ENCODE assay signal across 25 cellular contexts in the genomic region with DNA sequence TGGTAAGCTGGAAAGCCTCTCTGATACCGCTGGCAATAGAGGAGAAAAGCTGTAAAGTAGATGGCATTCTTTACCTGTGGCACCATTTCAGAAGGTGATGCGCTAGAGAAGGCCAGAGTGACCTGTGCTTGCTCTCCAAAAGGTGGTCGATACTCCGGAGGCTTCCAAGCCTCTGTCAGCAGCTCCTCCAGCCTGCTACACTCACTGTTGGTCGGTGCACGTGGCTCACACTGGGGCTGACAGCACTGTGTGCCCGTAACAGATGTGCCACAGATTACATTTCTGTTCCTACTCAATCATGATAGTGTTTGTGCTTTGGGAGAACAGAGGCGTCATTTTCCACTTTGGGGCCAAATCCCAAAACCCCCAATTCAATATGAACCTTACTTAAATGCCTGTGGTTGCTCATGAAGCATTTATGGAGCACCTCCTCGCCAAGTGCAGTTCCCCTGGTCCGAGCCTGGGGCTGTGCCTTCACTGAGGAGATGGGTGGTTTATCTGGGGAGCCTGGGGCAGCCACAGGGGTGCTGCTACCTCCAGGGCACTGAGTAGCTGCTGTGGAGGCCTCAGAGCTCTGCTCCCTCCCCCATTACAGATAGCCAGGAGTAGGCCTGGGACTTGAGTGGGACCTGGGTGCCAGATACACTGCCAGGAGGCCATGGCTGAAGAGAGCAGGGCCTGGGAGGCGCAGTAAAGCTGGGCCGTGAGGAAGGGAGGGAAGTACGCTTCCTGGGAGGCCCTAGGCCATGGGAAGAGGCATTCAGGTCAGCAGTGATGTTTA. TPM values are rescaled to one million over a fixed set of nuclear protein-coding genes. Genes with fewer than 3 reads are reported as not detected.
DNase-seq lines count a peak whose midpoint lies in the region; ATAC-seq and TF ChIP-seq lines count a peak whose summit lies in the region.
"Had no signal": no experiment of that assay in that cellular context is flagged by ENCODE, and none has a peak within 500 bp of the region (broad histone marks: within the 10 kb centered on the region; RNA-seq: fewer than 3 reads in every experiment).

No MANE protein-coding gene starts in this region.

- no peak overlapping the region for H3K9ac ChIP-seq in liver (ENCODE audit: low read depth in 1 of 2, low read length in 2 of 2)
- H3K9ac ChIP-seq: SK-N-SH had no signal

- peaks cover 6 to 75% (median 36%) of the 10 kb centered on the region in 4 donors for H3K36me3 ChIP-seq in liver (ENCODE audit: control insufficient read depth in 4 of 4, insufficient read depth in 3 of 4, low read depth in 1 of 4, low read length in 3 of 4)
- H3K36me3 ChIP-seq in stomach, result peaks cover 64 to 100% (median 99%) of the 10 kb centered on the region in 4 donors

- TF ChIP-seq RAD21 in liver (IDR thresholded peaks at IDR 0.05), result no peak

- intact Hi-C loops in stomach (cut with DNase I; ENCODE audit: low total_unique reads), result no loop called here

- no peak for ATAC-seq in activated naive CD4-positive, alpha-beta T cell treated with anti-CD3 and anti-CD28 coated beads, Interleukin-2, amount 50 U/mL, for 72 hours
- no peak for ATAC-seq in T-helper 17 cell
- ATAC-seq: activated CD4-positive, CD25-positive, alpha-beta regulatory T cell treated with anti-CD3 and anti-CD28 coated beads, Interleukin-2, amount 50 U/mL, for 24 hours; activated CD8-positive, alpha-beta memory T cell treated with anti-CD3 and anti-CD28 coated beads, Interleukin-2, amount 10 ng/mL, durations not matched to agents 7 days and 5 days had no signal

- TF ChIP-seq POLR2A in stomach (IDR thresholded peaks at IDR 0.05), result no peak

- no peaks in the 10 kb centered on the region for H3K27me3 Mint-ChIP-seq in T-helper 17 cell
- H3K27me3 Mint-ChIP-seq in activated CD4-positive, alpha-beta T cell treated with anti-CD3 and anti-CD28 coated beads, Interleukin-2, amount 10 ng/mL, durations not matched to agents 7 days and 5 days, result no peaks in the 10 kb centered on the region
- H3K27me3 Mint-ChIP-seq: activated CD8-positive, alpha-beta memory T cell treated with anti-CD3 and anti-CD28 coated beads, Interleukin-2, amount 10 ng/mL, durations not matched to agents 7 days and 5 days; CD4-positive, CD25-positive, alpha-beta regulatory T cell; memory B cell; progenitor cell of endocrine pancreas had no signal

- H3K4me3 ChIP-seq in liver (ENCODE audit: low read depth in 1 of 3, low read length in 3 of 3) (no peak overlapping the region), stomach (no peak overlapping the region)
- H3K4me3 ChIP-seq: heart left ventricle had no signal

- TF ChIP-seq CTCF in liver (IDR thresholded peaks at IDR 0.05; ENCODE audit: low read depth, low read length, missing input control) (no peak), stomach (IDR thresholded peaks at IDR 0.05) (no peak)

- no peak for TF ChIP-seq EP300 in stomach (IDR thresholded peaks at IDR 0.05)

- POLR2A ChIA-PET in activated CD4-positive, alpha-beta T cell treated with anti-CD3 and anti-CD28 coated beads, Interleukin-2, amount 10 ng/mL, durations not matched to agents 7 days and 5 days (lab: Charles Lee), result no interaction called here

- H3K4me1 Mint-ChIP-seq in T-helper 17 cell, result peaks cover 7% of the 10 kb centered on the region
- H3K4me1 Mint-ChIP-seq in activated CD4-positive, alpha-beta T cell treated with anti-CD3 and anti-CD28 coated beads, Interleukin-2, amount 10 ng/mL, durations not matched to agents 7 days and 5 days, result peaks cover 2% of the 10 kb centered on the region
- H3K4me1 Mint-ChIP-seq: memory B cell, natural killer cell had no signal

- H3K4me1 ChIP-seq in liver (ENCODE audit: control insufficient read depth in 4 of 4, insufficient read depth in 4 of 4, low read length in 3 of 4) (peaks cover 0 to 19% (median 10%) of the 10 kb centered on the region in 4 donors), stomach (peaks cover 5 to 35% (median 17%) of the 10 kb centered on the region in 4 donors)

- CTCF ChIA-PET in activated CD4-positive, alpha-beta T cell treated with anti-CD3 and anti-CD28 coated beads, Interleukin-2, amount 10 ng/mL, durations not matched to agents 7 days and 5 days (lab: Charles Lee), result no interaction called here

- no peaks in the 10 kb centered on the region for H3K9me3 Mint-ChIP-seq in activated naive CD4-positive, alpha-beta T cell treated with anti-CD3 and anti-CD28 coated beads, Interleukin-2, amount 50 U/mL, for 72 hours
- no peaks in the 10 kb centered on the region for H3K9me3 Mint-ChIP-seq in activated CD4-positive, alpha-beta T cell treated with anti-CD3 and anti-CD28 coated beads, Interleukin-2, amount 10 ng/mL, durations not matched to agents 7 days and 5 days
- H3K9me3 Mint-ChIP-seq: CD4-positive, CD25-positive, alpha-beta regulatory T cell; memory B cell; natural killer cell had no signal

- no peaks in the 10 kb centered on the region for H3K27me3 ChIP-seq in liver (ENCODE audit: control insufficient read depth in 4 of 4, insufficient read depth in 4 of 4, low read length in 3 of 4)
- H3K27me3 ChIP-seq in stomach, result no peaks in the 10 kb centered on the region
- H3K27me3 ChIP-seq: heart left ventricle had no signal

- peak overlapping the region; percentile 9 for H3K4me3 Mint-ChIP-seq in T-helper 17 cell
- no peak overlapping the region for H3K4me3 Mint-ChIP-seq in activated CD4-positive, alpha-beta T cell treated with anti-CD3 and anti-CD28 coated beads, Interleukin-2, amount 10 ng/mL, durations not matched to agents 7 days and 5 days
- H3K4me3 Mint-ChIP-seq: activated CD8-positive, alpha-beta memory T cell treated with anti-CD3 and anti-CD28 coated beads, Interleukin-2, amount 10 ng/mL, durations not matched to agents 7 days and 5 days; CD4-positive, CD25-positive, alpha-beta regulatory T cell; memory B cell; natural killer cell had no signal

- no peak for DNase-seq in activated naive CD4-positive, alpha-beta T cell treated with anti-CD3 and anti-CD28 coated beads, Interleukin-2, amount 50 U/mL, for 72 hours (ENCODE audit: low spot score in 2 of 2)
- DNase-seq in activated naive CD4-positive, alpha-beta T cell (lab: John Stamatoyannopoulos, UW), result no peak
- DNase-seq in T-helper 17 cell, result no peak
- DNase-seq in stomach, result no peak
- no peak for DNase-seq in activated CD4-positive, alpha-beta T cell treated with anti-CD3 and anti-CD28 coated beads, Interleukin-2, amount 10 ng/mL, durations not matched to agents 7 days and 5 days
- no peak for DNase-seq in stimulated activated CD4-positive, alpha-beta T cell treated with anti-CD3 and anti-CD28 coated beads, Interleukin-12 subunit alpha, Interleukin-12 subunit beta, amount 100 ng/mL, for 4 hours
- DNase-seq in AG08395 (ENCODE audit: low spot score), result no peak
- DNase-seq: ACHN; activated CD8-positive, alpha-beta memory T cell treated with anti-CD3 and anti-CD28 coated beads, Interleukin-2, amount 10 ng/mL, durations not matched to agents 7 days and 5 days; activated gamma-delta T cell; CD4-positive, CD25-positive, alpha-beta regulatory T cell; DMS53; natural killer cell; NCI-H2029 treated with DMSO at 0.1 percent for 48 hours; NCI-H446 treated with DMSO at 0.1 percent for 48 hours; NK-92 treated with Interleukin-12 subunit alpha and Interleukin-12 subunit beta, amount 100 ng/mL, for 24 hours; SK-N-SH; small intestine; stimulated activated CD4-positive, alpha-beta T cell treated with anti-CD3 and anti-CD28 coated beads, Interleukin-4, amount 100 ng/mL, for 24 hours; T1000 had no signal

- H3K27ac ChIP-seq in liver (ENCODE audit: low read depth in 1 of 2, low read length in 2 of 2) (peak overlapping the region; percentile 64 to 78), stomach (peak overlapping the region in 3 of 5 donors; percentile 7 to 14 (median 8))
- H3K27ac ChIP-seq: heart left ventricle had no signal

- H3K9me3 ChIP-seq in T-helper 17 cell (ENCODE audit: control insufficient read depth, low read length, poor library complexity, severe bottlenecking) (no peaks in the 10 kb centered on the region), liver (ENCODE audit: control insufficient read depth in 4 of 4, low read length in 3 of 4) (no peaks in the 10 kb centered on the region), stomach (no peaks in the 10 kb centered on the region)
- H3K9me3 ChIP-seq: heart left ventricle, SK-N-SH had no signal

- 92% methylated on average over 13 of the region's 13 CpGs for WGBS in liver
- WGBS in stomach, 5 donors, result 75 to 88% (median 79%) methylated on average over 11 to 13 of the region's 13 CpGs

- peaks cover 10 to 24% of the 10 kb centered on the region in 2 donors for H3K36me3 Mint-ChIP-seq in activated naive CD4-positive, alpha-beta T cell treated with anti-CD3 and anti-CD28 coated beads, Interleukin-2, amount 50 U/mL, for 72 hours
- peaks cover 10% of the 10 kb centered on the region for H3K36me3 Mint-ChIP-seq in T-helper 17 cell (ENCODE audit: low read depth)
- peaks cover 50% of the 10 kb centered on the region for H3K36me3 Mint-ChIP-seq in activated CD4-positive, alpha-beta T cell treated with anti-CD3 and anti-CD28 coated beads, Interleukin-2, amount 10 ng/mL, durations not matched to agents 7 days and 5 days (ENCODE audit: low read depth)

- peak overlapping the region; percentile 75 to 79 for H3K27ac Mint-ChIP-seq in activated naive CD4-positive, alpha-beta T cell treated with anti-CD3 and anti-CD28 coated beads, Interleukin-2, amount 50 U/mL, for 72 hours
- H3K27ac Mint-ChIP-seq in T-helper 17 cell, result peak overlapping the region; percentile 49
- H3K27ac Mint-ChIP-seq in activated CD4-positive, alpha-beta T cell treated with anti-CD3 and anti-CD28 coated beads, Interleukin-2, amount 10 ng/mL, durations not matched to agents 7 days and 5 days, result no peak overlapping the region
- H3K27ac Mint-ChIP-seq: activated CD8-positive, alpha-beta memory T cell treated with anti-CD3 and anti-CD28 coated beads, Interleukin-2, amount 10 ng/mL, durations not matched to agents 7 days and 5 days; memory B cell; progenitor cell of endocrine pancreas had no signal

RNA-seq across cellular contexts. Expression of a gene that starts 26.8 kb away (rescaled TPM):
- 10 to 100 TPM; 86.8 to 90.8 TPM for total RNA-seq in activated naive CD4-positive, alpha-beta T cell treated with anti-CD3 and anti-CD28 coated beads, Interleukin-2, amount 50 U/mL, for 72 hours
- total RNA-seq in T-helper 17 cell (100 to 1,000 TPM; 138 to 141 TPM), liver (10 to 100 TPM; 17.7 to 33.4 TPM), stomach (10 to 100 TPM in 3 of 5 donors, 1 to 10 TPM in 2; 2.3 to 48.3 (median 11.7) TPM)
- polyA plus RNA-seq in liver (1 to 10 TPM; 7.7 to 8.7 TPM), stomach (10 to 100 TPM in 2 of 3 donors, 1 to 10 TPM in 1; 9.5 to 16.6 (median 11.0) TPM)
- total RNA-seq in activated CD4-positive, alpha-beta T cell treated with anti-CD3 and anti-CD28 coated beads, Interleukin-2, amount 10 ng/mL, durations not matched to agents 7 days and 5 days, result 10 to 100 TPM; 85.5 to 86.8 TPM

RNA-seq across cellular contexts. Expression of a gene that starts 27.4 kb away (rescaled TPM):
- total RNA-seq in activated naive CD4-positive, alpha-beta T cell treated with anti-CD3 and anti-CD28 coated beads, Interleukin-2, amount 50 U/mL, for 72 hours, result 10 to 100 TPM; 42.3 to 49.8 TPM
- total RNA-seq in T-helper 17 cell (10 to 100 TPM; 38.2 to 47.6 TPM), liver (10 to 100 TPM; 18.7 to 39.7 TPM), stomach (100 to 1,000 TPM in 1 of 5 donors, 10 to 100 TPM in 4; 30.4 to 119 (median 51.4) TPM)
- polyA plus RNA-seq in liver (10 to 100 TPM; 19.1 to 19.7 TPM), stomach (10 to 100 TPM; 24.1 to 51.6 (median 29.9) TPM)
- total RNA-seq in activated CD4-positive, alpha-beta T cell treated with anti-CD3 and anti-CD28 coated beads, Interleukin-2, amount 10 ng/mL, durations not matched to agents 7 days and 5 days, result 10 to 100 TPM; 56.8 to 64.5 TPM
